Comparison of ENCODE assay signal across 10 cellular contexts in genomic region chr18:63098014-63098981, GRCh38.
A peak's percentile ranks its signal among the peaks of the same experiment; 100 is the strongest.
DNase-seq lines count a peak whose midpoint lies in the region; ATAC-seq and TF ChIP-seq lines count a peak whose summit lies in the region.
"Had no signal": no experiment of that assay in that cellular context is flagged by ENCODE, and none has a peak within 500 bp of the region (broad histone marks: within the 10 kb centered on the region; RNA-seq: fewer than 3 reads in every experiment).

No MANE protein-coding gene starts in this region.

- no peaks in the 10 kb centered on the region for H3K36me3 ChIP-seq in CD4-positive, CD25-positive, alpha-beta regulatory T cell (ENCODE audit: control insufficient read depth, insufficient read depth, low read length)
- no peaks in the 10 kb centered on the region for H3K36me3 ChIP-seq in Karpas-422 (ENCODE audit: insufficient read depth, low read length)
- H3K36me3 ChIP-seq: thoracic aorta had no signal

- H3K4me3 ChIP-seq in CD4-positive, CD25-positive, alpha-beta regulatory T cell (ENCODE audit: low read depth, low read length) = no peak overlapping the region
- H3K4me3 ChIP-seq in Karpas-422 (ENCODE audit: low read length) = no peak overlapping the region
- H3K4me3 ChIP-seq: thoracic aorta had no signal

- peak overlapping the region in 2 of 4 donors; percentile 25 to 81 for H3K4me3 Mint-ChIP-seq in CD4-positive, CD25-positive, alpha-beta regulatory T cell
- peak overlapping the region; percentile 24 for H3K4me3 Mint-ChIP-seq in activated T-helper 1 cell treated with anti-CD3 and anti-CD28 coated beads, Interleukin-12 subunit alpha, Interleukin-12 subunit beta, Interleukin-2, Interleukin-4 antibody, amounts not matched to agents 30 ng/mL and 10 ng/mL and 1 ng/mL, durations not matched to agents 14 hours and 24 hours and 36 hours
- H3K4me3 Mint-ChIP-seq: activated B cell treated with CpG ODN at 0.5 μM for 24 hours had no signal

- no peak overlapping the region for H2AFZ ChIP-seq in Karpas-422 (ENCODE audit: low read length)

- peaks cover 0 to 3% (median 0%) of the 10 kb centered on the region in 7 donors for H3K9me3 Mint-ChIP-seq in CD4-positive, CD25-positive, alpha-beta regulatory T cell
- H3K9me3 Mint-ChIP-seq in activated T-helper 1 cell treated with anti-CD3 and anti-CD28 coated beads, Interleukin-12 subunit alpha, Interleukin-12 subunit beta, Interleukin-2, Interleukin-4 antibody, amounts not matched to agents 30 ng/mL and 10 ng/mL and 1 ng/mL, durations not matched to agents 14 hours and 24 hours and 36 hours = peaks cover 4% of the 10 kb centered on the region
- H3K9me3 Mint-ChIP-seq: activated B cell treated with CpG ODN at 0.5 μM for 24 hours had no signal

- no peaks in the 10 kb centered on the region for H3K36me3 Mint-ChIP-seq in CD4-positive, CD25-positive, alpha-beta regulatory T cell
- H3K36me3 Mint-ChIP-seq in activated T-helper 1 cell treated with anti-CD3 and anti-CD28 coated beads, Interleukin-12 subunit alpha, Interleukin-12 subunit beta, Interleukin-2, Interleukin-4 antibody, amounts not matched to agents 30 ng/mL and 10 ng/mL and 1 ng/mL, durations not matched to agents 14 hours and 24 hours and 36 hours (ENCODE audit: low read depth) = peaks cover 2% of the 10 kb centered on the region

- no peak overlapping the region for H3K27ac ChIP-seq in CD4-positive, CD25-positive, alpha-beta regulatory T cell (ENCODE audit: insufficient read depth, low read length, poor library complexity, severe bottlenecking)
- no peak overlapping the region for H3K27ac ChIP-seq in Karpas-422 (ENCODE audit: low read length)
- H3K27ac ChIP-seq: thoracic aorta had no signal

- H3K27me3 ChIP-seq in CD4-positive, CD25-positive, alpha-beta regulatory T cell (ENCODE audit: control insufficient read depth, insufficient read depth, low read length) = peaks cover 2% of the 10 kb centered on the region
- H3K27me3 ChIP-seq in Karpas-422 (ENCODE audit: low read length) = no peaks in the 10 kb centered on the region

- ATAC-seq in CD4-positive, CD25-positive, alpha-beta regulatory T cell (ENCODE audit: low read depth in 2 of 2) = peak; percentile 38 to 56
- ATAC-seq in GM19452 (IDR thresholded peaks at IDR 0.05; ENCODE audit: unreplicated experiment) = peak; percentile 71
- peak; percentile 57 for ATAC-seq in HG03439 (IDR thresholded peaks at IDR 0.05; ENCODE audit: unreplicated experiment)

- no peak overlapping the region for H3K9ac ChIP-seq in Karpas-422 (ENCODE audit: low read length)

- DNase-seq in CD4-positive, CD25-positive, alpha-beta regulatory T cell = peak in 1 of 3 donors; percentile 85
- peak; percentile 63 for DNase-seq in activated T-helper 1 cell treated with anti-CD3 and anti-CD28 coated beads, Interleukin-12 subunit alpha, Interleukin-12 subunit beta, Interleukin-2, Interleukin-4 antibody, amounts not matched to agents 30 ng/mL and 10 ng/mL and 1 ng/mL, durations not matched to agents 14 hours and 24 hours and 36 hours (ENCODE audit: low spot score)
- no peak for DNase-seq in NCI-H1436 treated with DMSO at 0.1 percent for 48 hours (lab: John Stamatoyannopoulos, UW)
- DNase-seq in NCI-H82 (lab: John Stamatoyannopoulos, UW) = no peak
- DNase-seq in HEK293T (ENCODE audit: extremely low spot score) = no peak
- DNase-seq in Karpas-422 = no peak
- DNase-seq: activated B cell treated with CpG ODN at 0.5 μM for 24 hours had no signal

- peak overlapping the region; percentile 9 to 80 (median 68) for H3K27ac Mint-ChIP-seq in CD4-positive, CD25-positive, alpha-beta regulatory T cell
- H3K27ac Mint-ChIP-seq in activated T-helper 1 cell treated with anti-CD3 and anti-CD28 coated beads, Interleukin-12 subunit alpha, Interleukin-12 subunit beta, Interleukin-2, Interleukin-4 antibody, amounts not matched to agents 30 ng/mL and 10 ng/mL and 1 ng/mL, durations not matched to agents 14 hours and 24 hours and 36 hours = peak overlapping the region; percentile 78
- H3K27ac Mint-ChIP-seq: activated B cell treated with CpG ODN at 0.5 μM for 24 hours had no signal

- H3K9me3 ChIP-seq in CD4-positive, CD25-positive, alpha-beta regulatory T cell (ENCODE audit: control insufficient read depth in 2 of 2, low read length in 2 of 2) = no peaks in the 10 kb centered on the region
- H3K9me3 ChIP-seq in Karpas-422 (ENCODE audit: low read length) = no peaks in the 10 kb centered on the region
- H3K9me3 ChIP-seq: thoracic aorta had no signal

- peaks cover 5 to 52% (median 12%) of the 10 kb centered on the region in 4 donors for H3K4me1 Mint-ChIP-seq in CD4-positive, CD25-positive, alpha-beta regulatory T cell
- H3K4me1 Mint-ChIP-seq in activated T-helper 1 cell treated with anti-CD3 and anti-CD28 coated beads, Interleukin-12 subunit alpha, Interleukin-12 subunit beta, Interleukin-2, Interleukin-4 antibody, amounts not matched to agents 30 ng/mL and 10 ng/mL and 1 ng/mL, durations not matched to agents 14 hours and 24 hours and 36 hours (ENCODE audit: low read depth) = peaks cover 52% of the 10 kb centered on the region

- CTCF ChIA-PET in HEK293T (lab: Yijun Ruan, JAX) = no interaction called here

- POLR2A ChIA-PET in HEK293T (lab: Yijun Ruan, JAX) = no interaction called here

- no peaks in the 10 kb centered on the region for H4K20me1 ChIP-seq in Karpas-422 (ENCODE audit: insufficient read depth, low read depth, low read length)

- no peaks in the 10 kb centered on the region for H3K79me2 ChIP-seq in Karpas-422 (ENCODE audit: low read length)

- H3K4me2 ChIP-seq in Karpas-422 (ENCODE audit: low read depth, low read length, poor library complexity, severe bottlenecking) = no peak overlapping the region

- no peaks in the 10 kb centered on the region for H3K9me2 ChIP-seq in Karpas-422 (replicated peaks; ENCODE audit: insufficient read depth, low read length)

- peaks cover 16% of the 10 kb centered on the region for H3K4me1 ChIP-seq in CD4-positive, CD25-positive, alpha-beta regulatory T cell (ENCODE audit: control insufficient read depth, insufficient read depth, low read length, poor library complexity, severe bottlenecking)
- no peaks in the 10 kb centered on the region for H3K4me1 ChIP-seq in Karpas-422 (ENCODE audit: low read length)

- intact Hi-C loops in activated T-helper 1 cell treated with anti-CD3 and anti-CD28 coated beads, Interleukin-12 subunit alpha, Interleukin-12 subunit beta, Interleukin-2, Interleukin-4 antibody, amounts not matched to agents 30 ng/mL and 10 ng/mL and 1 ng/mL, durations not matched to agents 14 hours and 24 hours and 36 hours (cut with micrococcal nuclease) = loop anchor here (1.0 to 10.0 kb wide), 3 partner anchors 9 to 513 kb away; no protein-coding TSS in a partner anchor

- H3K27me3 Mint-ChIP-seq in CD4-positive, CD25-positive, alpha-beta regulatory T cell = peaks cover 26% of the 10 kb centered on the region
- H3K27me3 Mint-ChIP-seq in activated T-helper 1 cell treated with anti-CD3 and anti-CD28 coated beads, Interleukin-12 subunit alpha, Interleukin-12 subunit beta, Interleukin-2, Interleukin-4 antibody, amounts not matched to agents 30 ng/mL and 10 ng/mL and 1 ng/mL, durations not matched to agents 14 hours and 24 hours and 36 hours (ENCODE audit: insufficient read depth) = peaks cover 53% of the 10 kb centered on the region

TF ChIP-seq in HEK293T, 16 proteins besides CTCF, POLR2A, EP300 and RAD21:
- TF ChIP-seq FOXA1 (IDR thresholded peaks at IDR 0.05) = no peak
- no peak for TF ChIP-seq FOXM1 (IDR thresholded peaks at IDR 0.05; ENCODE audit: borderline replicate concordance)
- no peak for TF ChIP-seq CTBP1 (IDR thresholded peaks at IDR 0.05; ENCODE audit: borderline replicate concordance)
- TF ChIP-seq LEF1 (IDR thresholded peaks at IDR 0.05; ENCODE audit: borderline replicate concordance) = no peak
- no peak for TF ChIP-seq SP1 (IDR thresholded peaks at IDR 0.05)
TF ChIP-seq in HEK293T: peak in this region for 0.
